8 cellular contexts compared by ENCODE assay signal in genomic region chr2:221573430-221574230, GRCh38. TPM values are rescaled to one million over a fixed set of nuclear protein-coding genes. Genes with fewer than 3 reads are reported as not detected.
A peak's percentile ranks its signal among the peaks of the same experiment; 100 is the strongest.
DNase-seq lines count a peak whose midpoint lies in the region; ATAC-seq, FAIRE-seq and TF ChIP-seq lines count a peak whose summit lies in the region.

No MANE protein-coding gene starts in this region.

- DNase-seq in EH (ENCODE audit: low read depth) (peak; percentile 82), GM23338 (ENCODE audit: low spot score) (peak; percentile 90), Kasumi-1 (lab: John Stamatoyannopoulos, UW) (peak; percentile 8 to 9), SHP77 (lab: John Stamatoyannopoulos, UW) (peak; percentile 72 to 82), frontal cortex (ENCODE audit: low spot score in 2 of 2) (peak; percentile 79 to 81), neuronal stem cell (ENCODE audit: low spot score) (peak; percentile 93)
- peak; percentile 67 to 79 (median 74) for DNase-seq in activated naive CD4-positive, alpha-beta T cell (lab: John Stamatoyannopoulos, UW)

- H3K4ac ChIP-seq in neuronal stem cell (ENCODE audit: low read length) = no peak overlapping the region

- H2BK5ac ChIP-seq in neuronal stem cell (ENCODE audit: low read length) = peak overlapping the region; percentile 99

- H3K9me3 Mint-ChIP-seq in GM23338 = peaks cover 2% of the 10 kb centered on the region; the same call in 1 of the 3 replicates

- peak overlapping the region; percentile 98 for H2AFZ ChIP-seq in GM23338
- peak overlapping the region; percentile 86 for H2AFZ ChIP-seq in neuronal stem cell (ENCODE audit: low read length)

- no peaks in the 10 kb centered on the region; the same call in 2 of the 3 replicates for H3K36me3 Mint-ChIP-seq in GM23338 (ENCODE audit: low read depth)

- peak overlapping the region; percentile 79 for H2BK12ac ChIP-seq in neuronal stem cell (ENCODE audit: low read length)

- peaks cover 68% of the 10 kb centered on the region for H3K27me3 ChIP-seq in GM23338 (ENCODE audit: insufficient read depth)
- peaks cover 0 to 20% (median 0%) of the 10 kb centered on the region in 3 experiments for H3K27me3 ChIP-seq in neuronal stem cell (ENCODE audit: control insufficient read depth in 3 of 3, insufficient read depth in 3 of 3, low read depth in 1 of 3, low read length in 3 of 3)
- H3K27me3 ChIP-seq in subcutaneous abdominal adipose tissue (ENCODE audit: control insufficient read depth in 5 of 5, insufficient read depth in 4 of 5, low read length in 5 of 5) = peaks cover 2 to 10% (median 3%) of the 10 kb centered on the region in 5 donors

- TF ChIP-seq CTCF in GM23338 (conservative IDR thresholded peaks at IDR 0.05; ENCODE audit: low read depth in 2 of 2) = peak; percentile 78 to 94

- peak overlapping the region; percentile 98 for H3K18ac ChIP-seq in neuronal stem cell (ENCODE audit: low read length)

- no peaks in the 10 kb centered on the region for H4K20me1 ChIP-seq in GM23338 (replicated peaks; ENCODE audit: insufficient read depth)

- no peaks in the 10 kb centered on the region for H3K79me2 ChIP-seq in GM23338 (replicated peaks; ENCODE audit: insufficient read depth)

- H4K8ac ChIP-seq in neuronal stem cell (ENCODE audit: low read depth, low read length) = no peak overlapping the region

- H3K79me1 ChIP-seq in neuronal stem cell (ENCODE audit: low read depth, low read length) = no peaks in the 10 kb centered on the region

- peaks cover 25% of the 10 kb centered on the region for H3K4me1 ChIP-seq in GM23338 (ENCODE audit: insufficient read depth)
- H3K4me1 ChIP-seq in neuronal stem cell (ENCODE audit: control insufficient read depth in 2 of 2, insufficient read depth in 1 of 2, low read depth in 1 of 2, low read length in 2 of 2) = peaks cover 1 to 13% of the 10 kb centered on the region in 2 donors
- peaks cover 0 to 44% (median 35%) of the 10 kb centered on the region in 5 donors for H3K4me1 ChIP-seq in subcutaneous abdominal adipose tissue (ENCODE audit: control insufficient read depth in 5 of 5, insufficient read depth in 5 of 5, low read length in 5 of 5)

- H4K91ac ChIP-seq in neuronal stem cell (ENCODE audit: low read depth, low read length, poor library complexity) = no peak overlapping the region

- peaks cover 5% of the 10 kb centered on the region; the same call in 1 of the 2 replicates for H3F3A ChIP-seq in GM23338 (replicated peaks; ENCODE audit: low read depth)

- peak overlapping the region; percentile 92 for H3K4me3 Mint-ChIP-seq in GM23338

- H3K4me2 ChIP-seq in GM23338 (peak overlapping the region; percentile 99), neuronal stem cell (ENCODE audit: insufficient read depth, low read length, poor library complexity, severe bottlenecking) (peak overlapping the region; percentile 93)

- peak overlapping the region; percentile 93 for H3K4me3 ChIP-seq in GM23338
- peak overlapping the region; percentile 77 to 87 for H3K4me3 ChIP-seq in neuronal stem cell (ENCODE audit: low read length in 2 of 2)
- peak overlapping the region; percentile 70 to 94 (median 83) for H3K4me3 ChIP-seq in subcutaneous abdominal adipose tissue (ENCODE audit: low read depth in 1 of 5, low read length in 5 of 5)

- no peaks in the 10 kb centered on the region for H3K9me2 ChIP-seq in GM23338 (ENCODE audit: insufficient read depth)

- no peak overlapping the region for H3K27ac Mint-ChIP-seq in GM23338

- no CpG with 5 or more reads among the region's 63 CpGs for WGBS in neuronal stem cell (ENCODE audit: extremely low coverage in 2 of 2, insufficient read length in 2 of 2, insufficient replicate concordance in 1 of 2), 2 donors

- H3K14ac ChIP-seq in neuronal stem cell (ENCODE audit: low read length) = peak overlapping the region; percentile 44

- ATAC-seq in GM23338 = peak; percentile 69

- peak overlapping the region; percentile 82 for H3K23ac ChIP-seq in neuronal stem cell (ENCODE audit: low read depth, low read length, poor library complexity)

- H3K27me3 Mint-ChIP-seq in GM23338 (ENCODE audit: insufficient read depth, low read depth, poor library complexity) = peaks cover 44% of the 10 kb centered on the region

- FAIRE-seq in frontal cortex (lab: Jason Lieb, UNC) = no peak

- H2AK5ac ChIP-seq in neuronal stem cell (ENCODE audit: low read depth, low read length) = peak overlapping the region; percentile 1

- peak overlapping the region; percentile 73 for H2BK15ac ChIP-seq in neuronal stem cell (ENCODE audit: low read length)

- no peaks in the 10 kb centered on the region for H3K36me3 ChIP-seq in GM23338 (ENCODE audit: insufficient read depth)
- no peaks in the 10 kb centered on the region for H3K36me3 ChIP-seq in neuronal stem cell (replicated peaks in 1 of 2; ENCODE audit: control insufficient read depth in 2 of 2, insufficient read depth in 2 of 2, low read length in 2 of 2)
- no peaks in the 10 kb centered on the region for H3K36me3 ChIP-seq in subcutaneous abdominal adipose tissue (ENCODE audit: control insufficient read depth in 5 of 5, insufficient read depth in 5 of 5, low read length in 5 of 5)

- H3K9me3 ChIP-seq in neuronal stem cell (replicated peaks in 1 of 2; ENCODE audit: control insufficient read depth in 2 of 2, insufficient read depth in 1 of 2, low read depth in 1 of 2, low read length in 2 of 2) (no peaks in the 10 kb centered on the region), subcutaneous abdominal adipose tissue (ENCODE audit: control insufficient read depth in 5 of 5, low read length in 5 of 5) (no peaks in the 10 kb centered on the region)

- peak overlapping the region; percentile 93 for H2BK120ac ChIP-seq in neuronal stem cell (ENCODE audit: low read depth, low read length)

- peaks cover 40% of the 10 kb centered on the region for H3K4me1 Mint-ChIP-seq in GM23338

- H3K9ac ChIP-seq in neuronal stem cell (ENCODE audit: low read depth, low read length, poor library complexity) (peak overlapping the region; percentile 91), subcutaneous abdominal adipose tissue (ENCODE audit: low read length in 5 of 5) (peak overlapping the region; percentile 38 to 86 (median 78))

- H3K27ac ChIP-seq in GM23338 (ENCODE audit: low read depth) (no peak overlapping the region), neuronal stem cell (replicated peaks; ENCODE audit: low read length) (peak overlapping the region; percentile 73), subcutaneous abdominal adipose tissue (ENCODE audit: low read depth, low read length) (peak overlapping the region; percentile 86)

RNA-seq across cellular contexts. Expression of gene EPHA4, which starts 1.5 kb away (rescaled TPM):
- 6.2 and 7.2 TPM in 2 replicates for total RNA-seq in GM23338 (2014; rRNA removed; shearing (Covaris generic))
- polyA plus RNA-seq in GM23338 (2016; fragmentation: Nextera tagmentation; extraction: Ambion mirVana) = 4.1 and 5.5 TPM in 2 replicates
- total RNA-seq in frontal cortex = 158 TPM
- polyA plus RNA-seq in neuronal stem cell (2013, experiment 1 of 2) = 86.2 TPM
- polyA plus RNA-seq in neuronal stem cell (2013, experiment 2 of 2) = 97.7 TPM

Comparison
In these comparisons a context has a peak if more than half of its experiments do, and no peak if none do; other contexts are left out.
1. DNase-seq: peak in every context shown above with its lines; median percentile 93 in neuronal stem cell; 90 in GM23338; 82 in EH; 80 in frontal cortex; 77 in SHP77; 74 in activated naive CD4-positive, alpha-beta T cell; 8 in Kasumi-1.
2. RNA of gene EPHA4, which starts 1.5 kb away (total RNA-seq): 158 TPM in frontal cortex (single experiment); 6.2 to 7.2 TPM in GM23338; every median in the first group is over 10 times any median in the second.
3. Peak in every context shown above with its lines, with median percentiles within 50 percentile points of each other: H3K4me3 ChIP-seq.